8 cellular contexts compared by ENCODE assay signal in genomic region chrX:3651272-3651671, GRCh38.
DNase-seq lines count a peak whose midpoint lies in the region; ATAC-seq and TF ChIP-seq lines count a peak whose summit lies in the region.

No MANE protein-coding gene starts in this region.

- no peak for TF ChIP-seq EP300 in tibial nerve (IDR thresholded peaks at IDR 0.05)

- in situ Hi-C loops in Panc1 (cut with HindIII; ENCODE audit: low pct_unique_long_range_greater_than_20kb, low sequenced_read_pairs): no loop called here

- CTCF ChIA-PET in Panc1 (lab: Charles Lee): no interaction called here

- no TSS peak for BruUV-seq in Panc1 (replicated peaks; lab: Mats Ljungman, UMichigan)

- no peak overlapping the region for H3K4me3 ChIP-seq in Panc1 (ENCODE audit: low read depth in 2 of 2, low read length in 2 of 2)
- no peak overlapping the region for H3K4me3 ChIP-seq in fibroblast of the aortic adventitia (ENCODE audit: low read depth, low read length)
- H3K4me3 ChIP-seq in tibial nerve: no peak overlapping the region

- no peaks in the 10 kb centered on the region; the same call in 1 of the 2 replicates for H3K36me3 ChIP-seq in Panc1 (ENCODE audit: control insufficient read depth, insufficient read depth, low read length)
- peaks cover 0 to 10% (median 0%) of the 10 kb centered on the region in 3 donors for H3K36me3 ChIP-seq in tibial nerve

- no peaks in the 10 kb centered on the region for H3K27me3 Mint-ChIP-seq in natural killer cell (ENCODE audit: low read depth in 2 of 2)
- no peaks in the 10 kb centered on the region for H3K27me3 Mint-ChIP-seq in natural killer cell treated with Interleukin-12 subunit alpha and Interleukin-12 subunit beta and Interleukin-15 and Interleukin-18, amount 100 ng/mL, for 72 hours

- no peak for DNase-seq in natural killer cell
- no peak for DNase-seq in natural killer cell treated with Interleukin-12 subunit alpha and Interleukin-12 subunit beta and Interleukin-15 and Interleukin-18, amount 100 ng/mL, for 72 hours (ENCODE audit: low spot score)
- DNase-seq in Panc1 (ENCODE audit: low read depth, low spot score): no peak
- peak; percentile 63 for DNase-seq in fibroblast of the aortic adventitia (ENCODE audit: low read depth)
- DNase-seq in tibial nerve (ENCODE audit: low spot score in 2 of 2): no peak
- DNase-seq in sciatic nerve (ENCODE audit: low spot score): no peak

- H3K4me1 ChIP-seq in Panc1 (ENCODE audit: control insufficient read depth, insufficient read depth, low read length): no peaks in the 10 kb centered on the region
- H3K4me1 ChIP-seq in tibial nerve: no peaks in the 10 kb centered on the region

- peak in 1 of 3 donors; percentile 47 for ATAC-seq in natural killer cell
- ATAC-seq in natural killer cell treated with Interleukin-12 subunit alpha and Interleukin-12 subunit beta and Interleukin-15 and Interleukin-18, amount 100 ng/mL, for 72 hours: no peak
- ATAC-seq in Panc1: no peak
- no peak for ATAC-seq in sciatic nerve
- ATAC-seq in GM18498 (IDR thresholded peaks at IDR 0.05; ENCODE audit: unreplicated experiment): no peak
- no peak for ATAC-seq in GM21619 (IDR thresholded peaks at IDR 0.05; ENCODE audit: unreplicated experiment)

- 42 to 44% methylated on average over 4 of the region's 4 CpGs for WGBS in tibial nerve, 2 donors

- H3K4me1 Mint-ChIP-seq in natural killer cell: peaks cover 0 to 5% of the 10 kb centered on the region in 2 donors
- H3K4me1 Mint-ChIP-seq in natural killer cell treated with Interleukin-12 subunit alpha and Interleukin-12 subunit beta and Interleukin-15 and Interleukin-18, amount 100 ng/mL, for 72 hours (ENCODE audit: low read depth in 2 of 2): peaks cover 0 to 17% of the 10 kb centered on the region in 2 donors

- peak overlapping the region in 1 of 2 donors; percentile 42 for H3K27ac Mint-ChIP-seq in natural killer cell
- peak overlapping the region in 1 of 2 donors; percentile 14 for H3K27ac Mint-ChIP-seq in natural killer cell treated with Interleukin-12 subunit alpha and Interleukin-12 subunit beta and Interleukin-15 and Interleukin-18, amount 100 ng/mL, for 72 hours

- POLR2A ChIA-PET in Panc1 (lab: Charles Lee): no interaction called here

- H3K9me3 Mint-ChIP-seq in natural killer cell: no peaks in the 10 kb centered on the region
- no peaks in the 10 kb centered on the region for H3K9me3 Mint-ChIP-seq in natural killer cell treated with Interleukin-12 subunit alpha and Interleukin-12 subunit beta and Interleukin-15 and Interleukin-18, amount 100 ng/mL, for 72 hours

- no peak overlapping the region for H3K4me3 Mint-ChIP-seq in natural killer cell
- no peak overlapping the region for H3K4me3 Mint-ChIP-seq in natural killer cell treated with Interleukin-12 subunit alpha and Interleukin-12 subunit beta and Interleukin-15 and Interleukin-18, amount 100 ng/mL, for 72 hours

- intact Hi-C loops in natural killer cell (cut with micrococcal nuclease) (loop anchor here (1.0 to 10.0 kb wide), 2 partner anchors 134 to 161 kb away; no protein-coding TSS in a partner anchor), Panc1 (cut with micrococcal nuclease; ENCODE audit: unreplicated experiment) (no loop called here), sciatic nerve (cut with DNase I) (loop anchor here (10.0 kb wide), 1 partner anchor 134 kb away; no protein-coding TSS in a partner anchor)

- TF ChIP-seq CTCF in natural killer cell (IDR thresholded peaks at IDR 0.05): peak; percentile 63
- TF ChIP-seq CTCF in Panc1 (IDR thresholded peaks at IDR 0.05): peak; percentile 54; the same call in 1 of the 2 replicates
- TF ChIP-seq CTCF in fibroblast of the aortic adventitia (IDR thresholded peaks at IDR 0.05; ENCODE audit: insufficient read depth, low read length): peak; percentile 46
- TF ChIP-seq CTCF in tibial nerve (IDR thresholded peaks at IDR 0.05): peak; percentile 36 to 69 (median 59)

- no peak overlapping the region for H3K27ac ChIP-seq in Panc1 (ENCODE audit: low read length)
- H3K27ac ChIP-seq in tibial nerve: peak overlapping the region in 1 of 4 donors; percentile 44

- H3K27me3 ChIP-seq in Panc1 (ENCODE audit: control insufficient read depth, insufficient read depth, low read length) (no peaks in the 10 kb centered on the region), tibial nerve (no peaks in the 10 kb centered on the region)

- no peaks in the 10 kb centered on the region for H3K36me3 Mint-ChIP-seq in natural killer cell
- H3K36me3 Mint-ChIP-seq in natural killer cell treated with Interleukin-12 subunit alpha and Interleukin-12 subunit beta and Interleukin-15 and Interleukin-18, amount 100 ng/mL, for 72 hours: peaks cover 4% of the 10 kb centered on the region

- TF ChIP-seq POLR2A in tibial nerve (IDR thresholded peaks at IDR 0.05): no peak

- H3K9me3 ChIP-seq in Panc1 (ENCODE audit: control insufficient read depth, insufficient read depth, low read depth, low read length) (no peaks in the 10 kb centered on the region), tibial nerve (no peaks in the 10 kb centered on the region)
